In the genomic region with DNA sequence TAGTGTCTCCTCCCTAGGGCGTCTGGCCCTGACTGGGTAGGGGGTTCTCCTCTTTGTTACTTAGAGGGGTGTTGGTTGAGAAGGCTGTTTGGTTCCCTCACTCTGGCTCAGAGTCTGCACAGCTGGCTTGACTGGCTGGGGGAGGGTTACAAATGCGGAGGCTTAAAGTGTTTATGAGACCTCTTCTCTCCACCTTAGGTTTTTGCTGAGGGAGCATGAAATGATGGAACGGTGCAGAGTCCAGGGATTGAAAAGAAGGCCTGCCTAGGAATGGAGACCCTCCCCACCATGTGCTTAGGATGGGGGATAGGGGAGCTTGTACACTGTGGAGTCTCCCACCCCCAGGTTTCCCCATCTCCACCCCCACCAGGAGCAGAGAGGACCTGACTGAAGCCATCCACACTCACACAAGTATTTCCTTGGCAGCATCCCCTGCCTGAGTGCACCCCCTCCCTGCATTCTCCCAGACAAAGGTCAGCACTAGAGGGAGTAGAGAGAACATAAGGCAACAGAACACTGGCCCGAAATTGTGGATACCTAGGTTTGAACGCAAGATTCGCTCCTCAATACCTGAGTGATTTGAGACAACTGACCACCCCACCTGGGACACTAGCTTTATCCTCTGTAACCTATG, we compare ENCODE assay signal across 8 cellular contexts. TPM values are rescaled to one million over a fixed set of nuclear protein-coding genes. Genes with fewer than 3 reads are reported as not detected.
A peak's percentile ranks its signal among the peaks of the same experiment; 100 is the strongest.
DNase-seq lines count a peak whose midpoint lies in the region; ATAC-seq and TF ChIP-seq lines count a peak whose summit lies in the region.

No MANE protein-coding gene starts in this region.

- TF ChIP-seq CTCF in A673 (conservative IDR thresholded peaks at IDR 0.05; ENCODE audit: low read depth, low read length) = no peak
- no peak for TF ChIP-seq CTCF in colonic mucosa (IDR thresholded peaks at IDR 0.05)
- no peak for TF ChIP-seq CTCF in CD14-positive monocyte (IDR thresholded peaks at IDR 0.05)

- H3K36me3 Mint-ChIP-seq in IgD-negative memory B cell = no peaks in the 10 kb centered on the region
- H3K36me3 Mint-ChIP-seq in CD14-positive monocyte = no peaks in the 10 kb centered on the region

- H3K4me1 Mint-ChIP-seq in IgD-negative memory B cell = peaks cover 5 to 21% (median 19%) of the 10 kb centered on the region in 3 donors
- H3K4me1 Mint-ChIP-seq in CD14-positive monocyte = peaks cover 38% of the 10 kb centered on the region

- no peaks in the 10 kb centered on the region for H3K36me3 ChIP-seq in A673 (ENCODE audit: insufficient read depth, low read length, poor library complexity, severe bottlenecking)
- H3K36me3 ChIP-seq in colonic mucosa = no peaks in the 10 kb centered on the region
- H3K36me3 ChIP-seq in mucosa of rectum (ENCODE audit: control insufficient read depth in 2 of 2, insufficient read depth in 2 of 2, low read length in 2 of 2) = no peaks in the 10 kb centered on the region

- no TSS peak for BruUV-seq in A673 (replicated peaks; lab: Mats Ljungman, UMichigan)

- peak overlapping the region; percentile 76 for H3K4me3 ChIP-seq in A673 (ENCODE audit: low read depth, low read length, poor library complexity, severe bottlenecking)
- no peak overlapping the region for H3K4me3 ChIP-seq in colonic mucosa
- peak overlapping the region in 1 of 2 donors; percentile 89 for H3K4me3 ChIP-seq in mucosa of rectum (ENCODE audit: low read length in 2 of 2)

- no peaks in the 10 kb centered on the region for H3K27me3 Mint-ChIP-seq in IgD-negative memory B cell
- H3K27me3 Mint-ChIP-seq in CD14-positive monocyte (ENCODE audit: low read depth in 3 of 3) = peaks cover 3 to 6% (median 4%) of the 10 kb centered on the region in 3 donors

- POLR2A ChIA-PET in A673 (lab: Charles Lee; ENCODE audit: low non-redundant PET) = no interaction called here

- H3K27me3 ChIP-seq in A673 (replicated peaks; ENCODE audit: insufficient read depth, low read depth, low read length, poor library complexity) (no peaks in the 10 kb centered on the region), colonic mucosa (no peaks in the 10 kb centered on the region), mucosa of rectum (ENCODE audit: control insufficient read depth in 2 of 2, insufficient read depth in 2 of 2, low read length in 2 of 2) (no peaks in the 10 kb centered on the region)

- H3K4me3 Mint-ChIP-seq in IgD-negative memory B cell (peak overlapping the region; percentile 38 to 98 (median 90)), CD14-positive monocyte (peak overlapping the region in 1 of 2 donors; percentile 88)

- DNase-seq in A673 (ENCODE audit: low spot score) (no peak), colonic mucosa (no peak), CD14-positive monocyte (ENCODE audit: low spot score) (no peak), MV-4-11 (lab: John Stamatoyannopoulos, UW) (no peak)
- DNase-seq in activated effector memory CD4-positive, alpha-beta T cell treated with anti-CD3 and anti-CD28 coated beads, Interleukin-2, amount 50 U/mL, for 16 hours = no peak

- H3K27ac ChIP-seq in A673 (ENCODE audit: low read depth, low read length, poor library complexity, severe bottlenecking) = peak overlapping the region; percentile 55
- H3K27ac ChIP-seq in colonic mucosa = peak overlapping the region; percentile 84
- H3K27ac ChIP-seq in mucosa of rectum (ENCODE audit: low read depth in 2 of 2, low read length in 2 of 2) = peak overlapping the region; percentile 90 to 95

- H3K4me1 ChIP-seq in A673 (ENCODE audit: insufficient read depth, low read length, poor library complexity, severe bottlenecking) (peaks cover 42% of the 10 kb centered on the region), colonic mucosa (peaks cover 16% of the 10 kb centered on the region), mucosa of rectum (ENCODE audit: control insufficient read depth in 2 of 2, insufficient read depth in 2 of 2, low read length in 2 of 2) (peaks cover 26 to 31% of the 10 kb centered on the region in 2 donors)

- H3K9me3 ChIP-seq in A673 (ENCODE audit: low read depth, low read length, poor library complexity, severe bottlenecking) (no peaks in the 10 kb centered on the region), colonic mucosa (no peaks in the 10 kb centered on the region), mucosa of rectum (ENCODE audit: control insufficient read depth in 2 of 2, low read length in 2 of 2) (no peaks in the 10 kb centered on the region)

- CTCF ChIA-PET in A673 (lab: Charles Lee) = no interaction called here

- no peak for ATAC-seq in HG02981 (IDR thresholded peaks at IDR 0.05; ENCODE audit: unreplicated experiment)

- H3K9ac ChIP-seq in colonic mucosa (ENCODE audit: low read depth in 2 of 2, low read length in 2 of 2) = peak overlapping the region in 1 of 2 donors; percentile 92
- peak overlapping the region; percentile 86 to 92 for H3K9ac ChIP-seq in mucosa of rectum (ENCODE audit: low read depth in 1 of 2, low read length in 2 of 2)

- no peaks in the 10 kb centered on the region for H3K9me3 Mint-ChIP-seq in IgD-negative memory B cell
- no peaks in the 10 kb centered on the region for H3K9me3 Mint-ChIP-seq in CD14-positive monocyte

- peak overlapping the region in 2 of 3 donors; percentile 94 to 97 for H3K27ac Mint-ChIP-seq in IgD-negative memory B cell
- peak overlapping the region in 1 of 7 donors; percentile 18 for H3K27ac Mint-ChIP-seq in CD14-positive monocyte

- intact Hi-C loops in A673 (cut with micrococcal nuclease; ENCODE audit: unreplicated experiment) = loop anchor here (1.0 kb wide), 1 partner anchor 10 kb away; no protein-coding TSS in a partner anchor
- intact Hi-C loops in colonic mucosa (cut with DNase I) = no loop called here
- intact Hi-C loops in CD14-positive monocyte (cut with micrococcal nuclease) = no loop called here

RNA-seq across cellular contexts. Expression of a gene that starts 1.7 kb away (rescaled TPM):
- 78.5 and 82.4 TPM in 2 replicates for total RNA-seq in A673 (2021)
- 24.8 TPM for polyA plus RNA-seq in IgD-negative memory B cell
- total RNA-seq in colonic mucosa = 10 to 100 TPM; 30.8 to 31.4 TPM
- polyA plus RNA-seq in CD14-positive monocyte = 10 to 100 TPM in 1 of 2 donors, 1 to 10 TPM in 1; 8.7 to 21.9 TPM

RNA-seq across cellular contexts. Expression of a gene that starts 11.0 kb away (rescaled TPM):
- total RNA-seq in A673 (2021) = 93.8 and 103 TPM in 2 replicates
- polyA plus RNA-seq in IgD-negative memory B cell = 14.2 TPM
- 10 to 100 TPM; 17.0 to 36.1 TPM for total RNA-seq in colonic mucosa
- polyA plus RNA-seq in CD14-positive monocyte = 1 to 10 TPM; 1.1 to 2.5 TPM

RNA-seq across cellular contexts. Expression of a gene that starts 30.3 kb away (rescaled TPM):
- total RNA-seq in A673 (2021) (194 and 225 TPM in 2 replicates), colonic mucosa (10 to 100 TPM; 34.5 to 68.2 TPM)
- polyA plus RNA-seq in IgD-negative memory B cell (56.9 TPM), CD14-positive monocyte (10 to 100 TPM in 1 of 2 donors, 1 to 10 TPM in 1; 10.0 to 19.3 TPM)

RNA-seq across cellular contexts. Expression of a gene that starts 56.7 kb away (rescaled TPM):
- total RNA-seq in A673 (2021) (12.6 and 15.7 TPM in 2 replicates), colonic mucosa (10 to 100 TPM; 21.9 to 26.6 TPM)
- polyA plus RNA-seq in IgD-negative memory B cell (21.9 TPM), CD14-positive monocyte (10 to 100 TPM; 23.6 to 27.3 TPM)
